11 cellular contexts compared by ENCODE assay signal in genomic region chr16:7150230-7150629, GRCh38.
"Had no signal": no experiment of that assay in that cellular context is flagged by ENCODE, and none has a peak within 500 bp of the region (broad histone marks: within the 10 kb centered on the region; RNA-seq: fewer than 3 reads in every experiment).

No MANE protein-coding gene starts in this region.

- H3K9ac ChIP-seq: GM23248 had no signal

- H3K27ac ChIP-seq: GM23248 had no signal

- H3K4me3 ChIP-seq: GM23248, GM23338, HAP-1 had no signal

- H3K4me1 ChIP-seq: HAP-1 had no signal

- H3K36me3 ChIP-seq: HAP-1 had no signal

- DNase-seq: GM23248, GOT3, H7, H9, HCEC 1CT, HFFc6 had no signal

- ATAC-seq: GM23338, HCT116 had no signal

- H2AFZ ChIP-seq: GM23248, GM23338 had no signal

- H3K4me2 ChIP-seq: GM23338 had no signal

- H3K9me3 ChIP-seq: HAP-1 had no signal

- FAIRE-seq: H1, H54 had no signal
